Comparison of ENCODE assay signal across 8 cellular contexts in genomic region chr1:151281969-151282882, GRCh38. TPM values are rescaled to one million over a fixed set of nuclear protein-coding genes. Genes with fewer than 3 reads are reported as not detected.
A peak's percentile ranks its signal among the peaks of the same experiment; 100 is the strongest.
DNase-seq lines count a peak whose midpoint lies in the region; ATAC-seq and TF ChIP-seq lines count a peak whose summit lies in the region.

A gene with protein sequence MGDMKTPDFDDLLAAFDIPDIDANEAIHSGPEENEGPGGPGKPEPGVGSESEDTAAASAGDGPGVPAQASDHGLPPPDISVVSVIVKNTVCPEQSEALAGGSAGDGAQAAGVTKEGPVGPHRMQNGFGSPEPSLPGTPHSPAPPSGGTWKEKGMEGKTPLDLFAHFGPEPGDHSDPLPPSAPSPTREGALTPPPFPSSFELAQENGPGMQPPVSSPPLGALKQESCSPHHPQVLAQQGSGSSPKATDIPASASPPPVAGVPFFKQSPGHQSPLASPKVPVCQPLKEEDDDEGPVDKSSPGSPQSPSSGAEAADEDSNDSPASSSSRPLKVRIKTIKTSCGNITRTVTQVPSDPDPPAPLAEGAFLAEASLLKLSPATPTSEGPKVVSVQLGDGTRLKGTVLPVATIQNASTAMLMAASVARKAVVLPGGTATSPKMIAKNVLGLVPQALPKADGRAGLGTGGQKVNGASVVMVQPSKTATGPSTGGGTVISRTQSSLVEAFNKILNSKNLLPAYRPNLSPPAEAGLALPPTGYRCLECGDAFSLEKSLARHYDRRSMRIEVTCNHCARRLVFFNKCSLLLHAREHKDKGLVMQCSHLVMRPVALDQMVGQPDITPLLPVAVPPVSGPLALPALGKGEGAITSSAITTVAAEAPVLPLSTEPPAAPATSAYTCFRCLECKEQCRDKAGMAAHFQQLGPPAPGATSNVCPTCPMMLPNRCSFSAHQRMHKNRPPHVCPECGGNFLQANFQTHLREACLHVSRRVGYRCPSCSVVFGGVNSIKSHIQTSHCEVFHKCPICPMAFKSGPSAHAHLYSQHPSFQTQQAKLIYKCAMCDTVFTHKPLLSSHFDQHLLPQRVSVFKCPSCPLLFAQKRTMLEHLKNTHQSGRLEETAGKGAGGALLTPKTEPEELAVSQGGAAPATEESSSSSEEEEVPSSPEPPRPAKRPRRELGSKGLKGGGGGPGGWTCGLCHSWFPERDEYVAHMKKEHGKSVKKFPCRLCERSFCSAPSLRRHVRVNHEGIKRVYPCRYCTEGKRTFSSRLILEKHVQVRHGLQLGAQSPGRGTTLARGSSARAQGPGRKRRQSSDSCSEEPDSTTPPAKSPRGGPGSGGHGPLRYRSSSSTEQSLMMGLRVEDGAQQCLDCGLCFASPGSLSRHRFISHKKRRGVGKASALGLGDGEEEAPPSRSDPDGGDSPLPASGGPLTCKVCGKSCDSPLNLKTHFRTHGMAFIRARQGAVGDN (plus strand): TSS chr1:151282299. CDS start chr1:151286292, 3,993 bp downstream.

- peaks cover 38% of the 10 kb centered on the region for H3K79me2 ChIP-seq in neural progenitor cell (ENCODE audit: low read depth)

- peaks cover 13% of the 10 kb centered on the region for H3F3A ChIP-seq in neural progenitor cell (ENCODE audit: low read depth)

- peak within 1 kb of the TSS; percentile 81 for H3K9ac ChIP-seq in neural progenitor cell

- H3K4me2 ChIP-seq in neural progenitor cell, result peak within 1 kb of the TSS; percentile 94

- peaks cover 2% of the 10 kb centered on the region for H3K36me3 Mint-ChIP-seq in neural progenitor cell

- DNase-seq in GM03348 (ENCODE audit: low spot score) (peak; percentile 99), HEK293T (ENCODE audit: extremely low spot score) (peak; percentile 99), MV-4-11 (lab: John Stamatoyannopoulos, UW) (peak; percentile 100), SK-MEL-5 (ENCODE audit: low read depth, low spot score) (peak; percentile 100), foreskin keratinocyte (peak; percentile 100), neural progenitor cell (ENCODE audit: low spot score) (peak; percentile 100), stromal cell of bone marrow (ENCODE audit: low read depth) (peak; percentile 100)
- DNase-seq in activated naive CD4-positive, alpha-beta T cell treated with Interleukin-2 at 50 U/mL for 16 hours, result peak; percentile 99

- H3K27ac ChIP-seq in foreskin keratinocyte, result peak within 1 kb of the TSS; percentile 94
- peak within 1 kb of the TSS; percentile 98 for H3K27ac ChIP-seq in neural progenitor cell

- H3K4me3 Mint-ChIP-seq in neural progenitor cell, result peak within 1 kb of the TSS; percentile 97

- H3K9me3 ChIP-seq in neural progenitor cell (ENCODE audit: low read depth), result no peaks in the 10 kb centered on the region

- in situ Hi-C loops in SK-MEL-5 (cut with HindIII; ENCODE audit: low pct_unique_long_range_greater_than_20kb, low sequenced_read_pairs), result no loop called here

- peaks cover 42% of the 10 kb centered on the region for H4K20me1 ChIP-seq in neural progenitor cell (ENCODE audit: low read depth)

- peak within 1 kb of the TSS; percentile 97 for H2AFZ ChIP-seq in neural progenitor cell (replicated peaks)

- TF ChIP-seq CTCF in foreskin keratinocyte (conservative IDR thresholded peaks at IDR 0.05) (peak; percentile 1), neural progenitor cell (IDR thresholded peaks at IDR 0.05) (no peak)

- H3K4me1 Mint-ChIP-seq in neural progenitor cell, result peaks cover 19% of the 10 kb centered on the region

- H3K4me3 ChIP-seq in neural progenitor cell, result peak within 1 kb of the TSS; percentile 82

- no peaks in the 10 kb centered on the region for H3K4me1 ChIP-seq in foreskin keratinocyte
- H3K4me1 ChIP-seq in neural progenitor cell, result peaks cover 13% of the 10 kb centered on the region

- H3K9me3 Mint-ChIP-seq in neural progenitor cell, result no peaks in the 10 kb centered on the region

- peak; percentile 93 for ATAC-seq in foreskin keratinocyte

- CTCF ChIA-PET in HEK293T (lab: Yijun Ruan, JAX), result interaction anchor here (0.9 to 1.9 kb wide), 3 partner anchors 19 to 59 kb away, joined by 4 to 8 read pairs (median 7); no protein-coding TSS in a partner anchor

- peaks cover 10% of the 10 kb centered on the region for H3K27me3 Mint-ChIP-seq in neural progenitor cell (ENCODE audit: insufficient read depth, low read depth)

- no peaks in the 10 kb centered on the region for H3K27me3 ChIP-seq in foreskin keratinocyte
- no peaks in the 10 kb centered on the region for H3K27me3 ChIP-seq in neural progenitor cell

- POLR2A ChIA-PET in HEK293T (lab: Yijun Ruan, JAX), result interaction anchor here (0.7 to 2.6 kb wide), 46 partner anchors 10 to 521 kb away, joined by 3 to 27 read pairs (median 4); partner anchors contain the start of genes CGN, LYSMD1, MINDY1 and PI4KB

- peak within 1 kb of the TSS; percentile 99 for H3K27ac Mint-ChIP-seq in neural progenitor cell

- H3K36me3 ChIP-seq in neural progenitor cell, result no peaks in the 10 kb centered on the region

TF ChIP-seq in HEK293T, 16 proteins besides CTCF, POLR2A, EP300 and RAD21:
- TF ChIP-seq SUZ12 (IDR thresholded peaks at IDR 0.05) (no peak), NFRKB (IDR thresholded peaks at IDR 0.05) (no peak), ELF4 (IDR thresholded peaks at IDR 0.05) (peak; percentile 99), BHLHE40 (IDR thresholded peaks at IDR 0.05; ENCODE audit: borderline replicate concordance) (no peak), HDGF (IDR thresholded peaks at IDR 0.05; ENCODE audit: borderline replicate concordance) (no peak), L3MBTL2 (conservative IDR thresholded peaks at IDR 0.05) (peak; percentile 73; the same call in 1 of the 2 replicates), SP1 (IDR thresholded peaks at IDR 0.05) (no peak; the same call in 1 of the 2 replicates), LEF1 (IDR thresholded peaks at IDR 0.05; ENCODE audit: borderline replicate concordance) (no peak), FOXA1 (IDR thresholded peaks at IDR 0.05) (no peak), ZNF384 (IDR thresholded peaks at IDR 0.05) (no peak), FOXM1 (IDR thresholded peaks at IDR 0.05; ENCODE audit: borderline replicate concordance) (peak; percentile 79; the same call in 1 of the 2 replicates), FOXK2 (IDR thresholded peaks at IDR 0.05) (no peak), ARNT (IDR thresholded peaks at IDR 0.05) (no peak), TARDBP (IDR thresholded peaks at IDR 0.05) (no peak), CTBP1 (IDR thresholded peaks at IDR 0.05; ENCODE audit: borderline replicate concordance) (no peak)
- TF ChIP-seq, protein P1, sequence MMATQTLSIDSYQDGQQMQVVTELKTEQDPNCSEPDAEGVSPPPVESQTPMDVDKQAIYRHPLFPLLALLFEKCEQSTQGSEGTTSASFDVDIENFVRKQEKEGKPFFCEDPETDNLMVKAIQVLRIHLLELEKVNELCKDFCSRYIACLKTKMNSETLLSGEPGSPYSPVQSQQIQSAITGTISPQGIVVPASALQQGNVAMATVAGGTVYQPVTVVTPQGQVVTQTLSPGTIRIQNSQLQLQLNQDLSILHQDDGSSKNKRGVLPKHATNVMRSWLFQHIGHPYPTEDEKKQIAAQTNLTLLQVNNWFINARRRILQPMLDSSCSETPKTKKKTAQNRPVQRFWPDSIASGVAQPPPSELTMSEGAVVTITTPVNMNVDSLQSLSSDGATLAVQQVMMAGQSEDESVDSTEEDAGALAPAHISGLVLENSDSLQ (IDR thresholded peaks at IDR 0.05), result peak; percentile 100
TF ChIP-seq in HEK293T: peak in this region for 4.

RNA-seq across cellular contexts. Expression of the gene that starts here (rescaled TPM):
- 29.0 and 31.0 TPM in 2 replicates for total RNA-seq in SK-MEL-5 (2014; rRNA removed; shearing (Covaris generic))
- polyA plus RNA-seq in SK-MEL-5 (2015; cell fraction: cytosol; rRNA removed), result 41.3 and 49.3 TPM in 2 replicates
- 52.9 and 67.5 TPM in 2 replicates for polyA plus RNA-seq in SK-MEL-5 (2015; cell fraction: nucleus; rRNA removed)
- 14.4 and 17.6 TPM in 2 replicates for total RNA-seq in foreskin keratinocyte
- polyA plus RNA-seq in foreskin keratinocyte, result 8.6 and 9.7 TPM in 2 replicates
- total RNA-seq in neural progenitor cell (ENCODE audit: low replicate concordance), result 20.2 and 43.1 TPM in 2 replicates

Comparison
In these comparisons a context has a peak if more than half of its experiments do, and no peak if none do; other contexts are left out.
1. Peak in every context shown above with its lines: DNase-seq, ATAC-seq, H3K4me3 ChIP-seq and H3K27ac ChIP-seq.